8 cellular contexts compared by ENCODE assay signal in genomic region chrX:54045563-54046228, GRCh38. TPM values are rescaled to one million over a fixed set of nuclear protein-coding genes. Genes with fewer than 3 reads are reported as not detected.
DNase-seq lines count a peak whose midpoint lies in the region; ATAC-seq and TF ChIP-seq lines count a peak whose summit lies in the region.

No MANE protein-coding gene starts in this region.

- intact Hi-C loops in left ventricle myocardium inferior (cut with micrococcal nuclease), result no loop called here
- intact Hi-C loops in Right ventricle myocardium superior (cut with DNase I), result loop anchor here (10.0 kb wide), 1 partner anchor 139 kb away; the partner anchor contains the start of gene FAM120C
- intact Hi-C loops in psoas muscle (cut with DNase I), result loop anchor here in 1 of 2 donors (5.0 to 10.0 kb wide), 3 partner anchors 361 to 957 kb away; partner anchors contain the start of genes APEX2, HUWE1 and TSR2

- TF ChIP-seq CTCF in left ventricle myocardium inferior (IDR thresholded peaks at IDR 0.05; ENCODE audit: borderline replicate concordance), result no peak
- no peak for TF ChIP-seq CTCF in psoas muscle (IDR thresholded peaks at IDR 0.05)

- peaks cover 8% of the 10 kb centered on the region for H3K36me3 ChIP-seq in left ventricle myocardium inferior
- H3K36me3 ChIP-seq in SJCRH30, result no peaks in the 10 kb centered on the region
- H3K36me3 ChIP-seq in psoas muscle (ENCODE audit: insufficient read depth in 1 of 2, low read depth in 1 of 2), result peaks cover 0 to 13% of the 10 kb centered on the region in 2 donors

- H3K27me3 ChIP-seq in left ventricle myocardium inferior (ENCODE audit: low read depth), result no peaks in the 10 kb centered on the region
- no peaks in the 10 kb centered on the region for H3K27me3 ChIP-seq in SJCRH30
- no peaks in the 10 kb centered on the region for H3K27me3 ChIP-seq in layer of hippocampus (ENCODE audit: control insufficient read depth, insufficient read depth, low read length)
- H3K27me3 ChIP-seq in psoas muscle (ENCODE audit: insufficient read depth in 3 of 3, low read length in 2 of 3), result no peaks in the 10 kb centered on the region

- no peak for DNase-seq in left ventricle myocardium inferior
- no peak for DNase-seq in Right ventricle myocardium superior
- peak; percentile 5 to 41 for DNase-seq in SJCRH30
- DNase-seq in psoas muscle, result no peak
- DNase-seq in NCI-H2171 treated with DMSO at 0.1 percent for 48 hours (lab: John Stamatoyannopoulos, UW), result no peak

- 80 to 82% (median 80%) methylated on average over 12 of the region's 12 CpGs for WGBS in psoas muscle, 3 donors

- peak overlapping the region; percentile 94 for H3K27ac ChIP-seq in left ventricle myocardium inferior (replicated peaks)
- peak overlapping the region; percentile 96 for H3K27ac ChIP-seq in SJCRH30
- peak overlapping the region; percentile 90 for H3K27ac ChIP-seq in layer of hippocampus (ENCODE audit: low read depth, low read length)
- H3K27ac ChIP-seq in psoas muscle, result no peak overlapping the region

- ATAC-seq in Right ventricle myocardium superior (ENCODE audit: poor library complexity) (no peak), psoas muscle (no peak), HG03108 (IDR thresholded peaks at IDR 0.05; ENCODE audit: unreplicated experiment) (no peak), HG03378 (IDR thresholded peaks at IDR 0.05; ENCODE audit: unreplicated experiment) (no peak)

- no peaks in the 10 kb centered on the region for H3K9me3 ChIP-seq in left ventricle myocardium inferior (replicated peaks)
- no peaks in the 10 kb centered on the region for H3K9me3 ChIP-seq in SJCRH30 (replicated peaks)
- no peaks in the 10 kb centered on the region for H3K9me3 ChIP-seq in psoas muscle

- H3K4me3 ChIP-seq in left ventricle myocardium inferior, result no peak overlapping the region
- peak overlapping the region; percentile 70 for H3K4me3 ChIP-seq in SJCRH30
- H3K4me3 ChIP-seq in psoas muscle, result no peak overlapping the region

- H3K4me1 ChIP-seq in left ventricle myocardium inferior (peaks cover 4% of the 10 kb centered on the region), SJCRH30 (no peaks in the 10 kb centered on the region), psoas muscle (no peaks in the 10 kb centered on the region)

RNA-seq across cellular contexts. Expression of gene PHF8, which starts 1.4 kb away (rescaled TPM):
- total RNA-seq in left ventricle myocardium inferior (9.0 TPM), Right ventricle myocardium superior (10.8 TPM), psoas muscle (10 to 100 TPM in 3 of 4 donors, 1 to 10 TPM in 1; 9.0 to 16.4 (median 11.9) TPM)
- 27.4 and 30.5 TPM in 2 replicates for total RNA-seq in SJCRH30 (2014; rRNA removed; shearing (Covaris generic))
- polyA plus RNA-seq in psoas muscle, result 1 to 10 TPM; 3.6 to 8.8 (median 4.2) TPM

Comparison
In these comparisons a context has a peak if more than half of its experiments do, and no peak if none do; other contexts are left out.
1. DNase-seq: peak in SJCRH30 (2 of 2); none in left ventricle myocardium inferior (single experiment), Right ventricle myocardium superior (single experiment), psoas muscle (0 of 2) and NCI-H2171 treated with DMSO at 0.1 percent for 48 hours (single experiment).